ENCODE assay signal across 9 cellular contexts in the genomic region with DNA sequence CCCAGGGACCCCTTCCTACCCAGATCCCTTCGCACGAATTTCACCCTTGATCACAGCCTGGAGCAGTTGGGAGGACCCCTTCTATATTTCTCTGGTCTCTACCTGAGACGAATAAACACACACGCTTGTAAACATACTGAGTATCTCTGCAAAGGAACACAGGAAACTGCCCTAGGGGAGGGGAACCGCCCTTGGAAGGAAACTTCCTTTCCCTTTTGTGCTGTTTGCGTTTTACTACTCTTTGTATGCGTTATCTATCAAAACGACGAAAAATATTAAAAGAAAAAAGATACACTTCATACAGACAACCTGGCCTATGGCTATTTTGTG. TPM values are rescaled to one million over a fixed set of nuclear protein-coding genes. Genes with fewer than 3 reads are reported as not detected.
DNase-seq lines count a peak whose midpoint lies in the region; ATAC-seq and TF ChIP-seq lines count a peak whose summit lies in the region.
"Had no signal": no experiment of that assay in that cellular context is flagged by ENCODE, and none has a peak within 500 bp of the region (broad histone marks: within the 10 kb centered on the region; RNA-seq: fewer than 3 reads in every experiment).

No MANE protein-coding gene starts in this region.

- H3K36me3 Mint-ChIP-seq in mesothelial cell of epicardium = peaks cover 7% of the 10 kb centered on the region

- peaks cover 26% of the 10 kb centered on the region for H4K20me1 ChIP-seq in Loucy (ENCODE audit: insufficient read depth, low read length, poor library complexity, severe bottlenecking)

- H3F3A ChIP-seq in Loucy (ENCODE audit: low read depth) = no peaks in the 10 kb centered on the region

- no peaks in the 10 kb centered on the region for H3K27me3 Mint-ChIP-seq in mesothelial cell of epicardium (ENCODE audit: low read depth)

- peaks cover 11% of the 10 kb centered on the region for H3K4me1 Mint-ChIP-seq in mesothelial cell of epicardium

- peak overlapping the region; percentile 91 for H3K4me3 Mint-ChIP-seq in mesothelial cell of epicardium

- peaks cover 22% of the 10 kb centered on the region for H3K4me1 ChIP-seq in Loucy (ENCODE audit: insufficient read depth, low read length, poor library complexity, severe bottlenecking)

- ATAC-seq in HG03571 (IDR thresholded peaks at IDR 0.05; ENCODE audit: unreplicated experiment) = no peak
- ATAC-seq in HG03432 (IDR thresholded peaks at IDR 0.05; ENCODE audit: unreplicated experiment) = no peak
- ATAC-seq in HG03159 (IDR thresholded peaks at IDR 0.05; ENCODE audit: unreplicated experiment) = no peak

- peak overlapping the region; percentile 94 for H3K4me3 ChIP-seq in Loucy (ENCODE audit: low read length, poor library complexity, severe bottlenecking)
- H3K4me3 ChIP-seq in choroid plexus epithelial cell (ENCODE audit: low read depth, low read length) = peak overlapping the region; percentile 99

- peaks cover 9% of the 10 kb centered on the region; the same call in 1 of the 2 replicates for H3K36me3 ChIP-seq in Loucy (ENCODE audit: insufficient read depth, low read length)

- TF ChIP-seq CTCF in Loucy (conservative IDR thresholded peaks at IDR 0.05; ENCODE audit: low read length) (no peak), choroid plexus epithelial cell (conservative IDR thresholded peaks at IDR 0.05; ENCODE audit: low read depth, low read length) (no peak), mesothelial cell of epicardium (IDR thresholded peaks at IDR 0.05; ENCODE audit: unreplicated experiment) (no peak)

- H3K9me3 ChIP-seq in Loucy (ENCODE audit: insufficient read depth, low read depth, low read length) = no peaks in the 10 kb centered on the region

- peak overlapping the region; percentile 97 for H3K4me2 ChIP-seq in Loucy (ENCODE audit: low read depth, low read length, poor library complexity, severe bottlenecking)

- H3K27ac Mint-ChIP-seq in mesothelial cell of epicardium = peak overlapping the region; percentile 95

- H3K9ac ChIP-seq in Loucy (ENCODE audit: low read depth, low read length, poor library complexity, severe bottlenecking) = peak overlapping the region; percentile 95

- no peaks in the 10 kb centered on the region for H3K27me3 ChIP-seq in Loucy (ENCODE audit: insufficient read depth, low read length, poor library complexity, severe bottlenecking)

- H3K9me2 ChIP-seq in Loucy (replicated peaks; ENCODE audit: low read depth, low read length) = no peaks in the 10 kb centered on the region

- DNase-seq in DMS53 (lab: John Stamatoyannopoulos, UW) (peak; percentile 58), choroid plexus epithelial cell (ENCODE audit: low read depth) (peak; percentile 48), mesothelial cell of epicardium (ENCODE audit: low spot score in 2 of 2, unreplicated experiment in 2 of 2) (no peak), NCI-H345 treated with DMSO at 0.1 percent for 48 hours (lab: John Stamatoyannopoulos, UW; ENCODE audit: unreplicated experiment) (no peak)

- H3K79me2 ChIP-seq in Loucy (ENCODE audit: insufficient read depth, low read length) = peaks cover 39% of the 10 kb centered on the region

- H3K9me3 Mint-ChIP-seq in mesothelial cell of epicardium = no peaks in the 10 kb centered on the region

- H2AFZ ChIP-seq in Loucy (ENCODE audit: low read length) = peak overlapping the region; percentile 74

RNA-seq across cellular contexts. Expression of a gene that starts 0.8 kb away (rescaled TPM):
- 43.7 to 46.7 TPM (median 44.1 TPM) in 3 replicates for total RNA-seq in mesothelial cell of epicardium

RNA-seq across cellular contexts. Expression of a gene that starts 4.1 kb away (rescaled TPM):
- total RNA-seq in mesothelial cell of epicardium = 0.16 to 0.20 TPM in 2 of 3 replicates, not detected in the other
- total RNA-seq: NCI-H460 had no signal

Comparison
In these comparisons a context has a peak if more than half of its experiments do, and no peak if none do; other contexts are left out.
1. DNase-seq: peak in DMS53 (single experiment) and choroid plexus epithelial cell (single experiment); none in mesothelial cell of epicardium (0 of 2) and NCI-H345 treated with DMSO at 0.1 percent for 48 hours (single experiment).